ENCODE assay signal across 8 cellular contexts in genomic region chr14:60249321-60250251, GRCh38. TPM values are rescaled to one million over a fixed set of nuclear protein-coding genes. Genes with fewer than 3 reads are reported as not detected.
DNase-seq lines count a peak whose midpoint lies in the region; ATAC-seq and TF ChIP-seq lines count a peak whose summit lies in the region.

No MANE protein-coding gene starts in this region.

- H3K4me1 ChIP-seq in cardiac muscle cell (ENCODE audit: low read depth) (peaks cover 29% of the 10 kb centered on the region), parathyroid adenoma (peaks cover 12% of the 10 kb centered on the region), tibial artery (peaks cover 0 to 42% (median 27%) of the 10 kb centered on the region in 4 donors)

- H3K9me3 ChIP-seq in cardiac muscle cell (ENCODE audit: low read depth) (no peaks in the 10 kb centered on the region), parathyroid adenoma (ENCODE audit: control insufficient read depth, low read length) (no peaks in the 10 kb centered on the region), tibial artery (no peaks in the 10 kb centered on the region)

- H3K36me3 ChIP-seq in cardiac muscle cell = no peaks in the 10 kb centered on the region
- no peaks in the 10 kb centered on the region for H3K36me3 ChIP-seq in parathyroid adenoma (ENCODE audit: control insufficient read depth, insufficient read depth, low read length)
- no peaks in the 10 kb centered on the region for H3K36me3 ChIP-seq in tibial artery

- peaks cover 10% of the 10 kb centered on the region for H3K79me2 ChIP-seq in parathyroid adenoma

- peak; percentile 28 for ATAC-seq in GM21786 (IDR thresholded peaks at IDR 0.05; ENCODE audit: unreplicated experiment)
- ATAC-seq in SK-N-SH treated with all-trans-retinoic acid at 6 μM for 48 hours = peak; percentile 43

- H3K27ac ChIP-seq in cardiac muscle cell = peak overlapping the region; percentile 99
- H3K27ac ChIP-seq in parathyroid adenoma = peak overlapping the region; percentile 65
- peak overlapping the region; percentile 96 to 98 for H3K27ac ChIP-seq in tibial artery

- H3K4me3 ChIP-seq in cardiac muscle cell = peak overlapping the region; percentile 93
- H3K4me3 ChIP-seq in parathyroid adenoma (ENCODE audit: low read depth, low read length) = peak overlapping the region; percentile 83
- H3K4me3 ChIP-seq in tibial artery = peak overlapping the region; percentile 69 to 98

- H2AFZ ChIP-seq in parathyroid adenoma = peak overlapping the region; percentile 61

- H3K9ac ChIP-seq in parathyroid adenoma = peak overlapping the region; percentile 43

- peak; percentile 73 for DNase-seq in Daoy (ENCODE audit: low read depth)
- peak; percentile 35 to 59 for DNase-seq in Kasumi-1 (lab: John Stamatoyannopoulos, UW)
- peak; percentile 14 for DNase-seq in activated naive CD8-positive, alpha-beta T cell treated with anti-CD3 and anti-CD28 coated beads, Interleukin-2, amount 50 U/mL, for 16 hours (ENCODE audit: low read depth, low spot score)
- DNase-seq in cardiac muscle cell (ENCODE audit: low read depth in 1 of 2, low spot score in 1 of 2) = peak; percentile 75 to 92
- peak; percentile 49 to 84 for DNase-seq in tibial artery

- TF ChIP-seq CTCF in cardiac muscle cell (IDR thresholded peaks at IDR 0.05; ENCODE audit: low read depth, low read length) (no peak), parathyroid adenoma (IDR thresholded peaks at IDR 0.05) (no peak), tibial artery (IDR thresholded peaks at IDR 0.05) (peak in 1 of 2 experiments; percentile 16)

- H3K4me2 ChIP-seq in parathyroid adenoma (ENCODE audit: low read length) = peak overlapping the region; percentile 94

- intact Hi-C loops in tibial artery (cut with DNase I; ENCODE audit: low total_unique reads) = loop anchor here (10.0 kb wide), 2 partner anchors 85 to 155 kb away; partner anchors contain the start of genes DHRS7 and PCNX4

- H3K27me3 ChIP-seq in cardiac muscle cell = no peaks in the 10 kb centered on the region
- no peaks in the 10 kb centered on the region for H3K27me3 ChIP-seq in parathyroid adenoma (ENCODE audit: control insufficient read depth, insufficient read depth, low read length)
- no peaks in the 10 kb centered on the region for H3K27me3 ChIP-seq in tibial artery

TF ChIP-seq in SK-N-SH treated with all-trans-retinoic acid at 6 μM for 48 hours, 23 proteins besides CTCF, POLR2A, EP300 and RAD21:
- no peak for TF ChIP-seq ZNF8 (CRISPR knock-in tag; IDR thresholded peaks at IDR 0.05)
- TF ChIP-seq, protein P1, sequence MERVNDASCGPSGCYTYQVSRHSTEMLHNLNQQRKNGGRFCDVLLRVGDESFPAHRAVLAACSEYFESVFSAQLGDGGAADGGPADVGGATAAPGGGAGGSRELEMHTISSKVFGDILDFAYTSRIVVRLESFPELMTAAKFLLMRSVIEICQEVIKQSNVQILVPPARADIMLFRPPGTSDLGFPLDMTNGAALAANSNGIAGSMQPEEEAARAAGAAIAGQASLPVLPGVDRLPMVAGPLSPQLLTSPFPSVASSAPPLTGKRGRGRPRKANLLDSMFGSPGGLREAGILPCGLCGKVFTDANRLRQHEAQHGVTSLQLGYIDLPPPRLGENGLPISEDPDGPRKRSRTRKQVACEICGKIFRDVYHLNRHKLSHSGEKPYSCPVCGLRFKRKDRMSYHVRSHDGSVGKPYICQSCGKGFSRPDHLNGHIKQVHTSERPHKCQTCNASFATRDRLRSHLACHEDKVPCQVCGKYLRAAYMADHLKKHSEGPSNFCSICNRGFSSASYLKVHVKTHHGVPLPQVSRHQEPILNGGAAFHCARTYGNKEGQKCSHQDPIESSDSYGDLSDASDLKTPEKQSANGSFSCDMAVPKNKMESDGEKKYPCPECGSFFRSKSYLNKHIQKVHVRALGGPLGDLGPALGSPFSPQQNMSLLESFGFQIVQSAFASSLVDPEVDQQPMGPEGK (CRISPR knock-in tag; IDR thresholded peaks at IDR 0.05; ENCODE audit: borderline replicate concordance) = peak; percentile 42; the same call in 1 of the 2 replicates

RNA-seq across cellular contexts. Expression of gene PPM1A, which starts 0.6 kb away (rescaled TPM):
- 21.3 and 33.0 TPM in 2 replicates for total RNA-seq in Daoy (2014; rRNA removed; shearing (Covaris generic))
- 19.6 and 20.8 TPM in 2 replicates for total RNA-seq in cardiac muscle cell
- polyA plus RNA-seq in cardiac muscle cell = 22.3 and 24.1 TPM in 2 replicates

Comparison
In these comparisons a context has a peak if more than half of its experiments do, and no peak if none do; other contexts are left out.
1. Peak in every context shown above with its lines: DNase-seq, ATAC-seq, H3K4me3 ChIP-seq and H3K27ac ChIP-seq.
2. DNase-seq: peak in every context shown above with its lines; median percentile 84 in cardiac muscle cell; 73 in Daoy; 66 in tibial artery; 47 in Kasumi-1; 14 in activated naive CD8-positive, alpha-beta T cell treated with anti-CD3 and anti-CD28 coated beads, Interleukin-2, amount 50 U/mL, for 16 hours.